ENCODE assay signal across 9 cellular contexts in the genomic region with DNA sequence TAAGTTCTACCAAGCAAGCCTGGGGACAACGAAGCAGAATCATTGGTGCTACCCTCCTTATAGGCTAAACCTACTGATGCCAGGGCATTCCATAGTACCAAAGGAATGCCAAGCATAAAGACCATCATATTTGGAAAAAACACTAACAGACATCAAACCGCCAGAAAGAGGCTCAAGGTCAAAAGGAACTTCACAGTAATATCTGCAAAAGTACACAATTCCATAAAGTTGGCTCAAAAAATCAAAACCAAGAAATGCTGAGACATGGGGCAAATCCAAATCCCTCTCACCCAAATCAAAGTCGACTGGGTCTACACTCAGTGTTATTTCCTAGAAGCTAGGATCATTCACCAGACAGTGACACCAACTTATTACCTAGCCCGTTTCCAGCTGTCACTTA. TPM values are rescaled to one million over a fixed set of nuclear protein-coding genes. Genes with fewer than 3 reads are reported as not detected.
DNase-seq lines count a peak whose midpoint lies in the region; ATAC-seq and TF ChIP-seq lines count a peak whose summit lies in the region.
"Had no signal": no experiment of that assay in that cellular context is flagged by ENCODE, and none has a peak within 500 bp of the region (broad histone marks: within the 10 kb centered on the region; RNA-seq: fewer than 3 reads in every experiment).

No MANE protein-coding gene starts in this region.

- H2AFZ ChIP-seq in DND-41 (ENCODE audit: low read depth, low read length) = no peak overlapping the region

- no peak for TF ChIP-seq CTCF in 22Rv1 (IDR thresholded peaks at IDR 0.05)
- TF ChIP-seq CTCF in DND-41 (IDR thresholded peaks at IDR 0.05; ENCODE audit: borderline replicate concordance, extremely low read depth, low read length, poor library complexity, severe bottlenecking) = no peak
- no peak for TF ChIP-seq CTCF in mesothelial cell of epicardium (IDR thresholded peaks at IDR 0.05; ENCODE audit: unreplicated experiment)

- ATAC-seq in DND-41 (ENCODE audit: insufficient read depth, low read depth) (no peak), GM19328 (IDR thresholded peaks at IDR 0.05; ENCODE audit: unreplicated experiment) (no peak)

- no peak overlapping the region for H3K27ac Mint-ChIP-seq in activated naive CD8-positive, alpha-beta T cell treated with anti-CD3 and anti-CD28 coated beads for 36 hours
- no peak overlapping the region for H3K27ac Mint-ChIP-seq in mesothelial cell of epicardium

- no peak overlapping the region for H3K4me3 ChIP-seq in DND-41 (ENCODE audit: low read depth in 1 of 2, low read length in 2 of 2)

- H3K27ac ChIP-seq in 22Rv1 = 0 out of 2 replicates have a peak overlapping the region, but pooled peaks have one; percentile 4
- no peak overlapping the region for H3K27ac ChIP-seq in DND-41 (ENCODE audit: low read length)
- H3K27ac ChIP-seq: suprapubic skin had no signal

- H3K9me3 ChIP-seq in DND-41 (ENCODE audit: insufficient read depth, low read length, severe bottlenecking) = no peaks in the 10 kb centered on the region
- H3K9me3 ChIP-seq: suprapubic skin had no signal

- H3K4me2 ChIP-seq in DND-41 (ENCODE audit: insufficient read depth, low read length) = peak overlapping the region; percentile 79; the same call in 1 of the 2 replicates

- peaks cover 6% of the 10 kb centered on the region for H3K27me3 Mint-ChIP-seq in activated naive CD8-positive, alpha-beta T cell treated with anti-CD3 and anti-CD28 coated beads for 36 hours
- H3K27me3 Mint-ChIP-seq in mesothelial cell of epicardium (ENCODE audit: low read depth) = no peaks in the 10 kb centered on the region

- H3K4me3 Mint-ChIP-seq in activated naive CD8-positive, alpha-beta T cell treated with anti-CD3 and anti-CD28 coated beads for 36 hours = peak overlapping the region; percentile 32
- H3K4me3 Mint-ChIP-seq in mesothelial cell of epicardium = peak overlapping the region; percentile 16

- no peaks in the 10 kb centered on the region for H3K27me3 ChIP-seq in DND-41 (ENCODE audit: insufficient read depth, low read length, poor library complexity)
- H3K27me3 ChIP-seq: suprapubic skin had no signal

- peaks cover 82% of the 10 kb centered on the region for H3K36me3 ChIP-seq in DND-41 (ENCODE audit: insufficient read depth, low read length)

- 0 out of 2 replicates have a peak overlapping the region, but pooled peaks have one; percentile 15 for H3K9ac ChIP-seq in DND-41 (ENCODE audit: low read depth, low read length)

- DNase-seq in DND-41 (no peak), mesothelial cell of epicardium (ENCODE audit: low spot score in 2 of 2, unreplicated experiment in 2 of 2) (no peak), GM19238 (ENCODE audit: insufficient read length, low spot score) (no peak), glomerular visceral epithelial cell (ENCODE audit: extremely low spot score) (no peak)
- no peak for DNase-seq in activated naive CD8-positive, alpha-beta T cell treated with anti-CD3 and anti-CD28 coated beads for 36 hours
- DNase-seq in stimulated activated naive CD4-positive, alpha-beta T cell (lab: John Stamatoyannopoulos, UW) = no peak

- H3K9me3 Mint-ChIP-seq in activated naive CD8-positive, alpha-beta T cell treated with anti-CD3 and anti-CD28 coated beads for 36 hours = no peaks in the 10 kb centered on the region
- no peaks in the 10 kb centered on the region for H3K9me3 Mint-ChIP-seq in mesothelial cell of epicardium

- H3K4me1 ChIP-seq in DND-41 (ENCODE audit: insufficient read depth, low read length) = peaks cover 32% of the 10 kb centered on the region

- peaks cover 64% of the 10 kb centered on the region for H3K36me3 Mint-ChIP-seq in activated naive CD8-positive, alpha-beta T cell treated with anti-CD3 and anti-CD28 coated beads for 36 hours
- peaks cover 31% of the 10 kb centered on the region for H3K36me3 Mint-ChIP-seq in mesothelial cell of epicardium

- H3K79me2 ChIP-seq in DND-41 (ENCODE audit: insufficient read depth, low read length) = peaks cover 66% of the 10 kb centered on the region

- peaks cover 47% of the 10 kb centered on the region for H3K4me1 Mint-ChIP-seq in activated naive CD8-positive, alpha-beta T cell treated with anti-CD3 and anti-CD28 coated beads for 36 hours
- peaks cover 38% of the 10 kb centered on the region for H3K4me1 Mint-ChIP-seq in mesothelial cell of epicardium

- H4K20me1 ChIP-seq in DND-41 (ENCODE audit: insufficient read depth, low read length) = peaks cover 56% of the 10 kb centered on the region

RNA-seq across cellular contexts. Expression of a gene that starts 3.4 kb away (rescaled TPM):
- total RNA-seq in activated naive CD8-positive, alpha-beta T cell treated with anti-CD3 and anti-CD28 coated beads for 36 hours = 100 to 1,000 TPM; 264 to 289 TPM
- total RNA-seq in mesothelial cell of epicardium = 313 to 318 TPM (median 317 TPM) in 3 replicates

RNA-seq across cellular contexts. Expression of a gene that starts 10.7 kb away (rescaled TPM):
- 100 to 1,000 TPM in 1 of 2 experiments, 10 to 100 TPM in 1; 92.8 to 113 TPM for total RNA-seq in activated naive CD8-positive, alpha-beta T cell treated with anti-CD3 and anti-CD28 coated beads for 36 hours
- 48.8 to 52.2 TPM (median 51.8 TPM) in 3 replicates for total RNA-seq in mesothelial cell of epicardium

RNA-seq across cellular contexts. Expression of a gene that starts 27.4 kb away (rescaled TPM):
- 10 to 100 TPM; 24.3 to 25.4 TPM for total RNA-seq in activated naive CD8-positive, alpha-beta T cell treated with anti-CD3 and anti-CD28 coated beads for 36 hours
- 28.4 to 31.2 TPM (median 28.9 TPM) in 3 replicates for total RNA-seq in mesothelial cell of epicardium

RNA-seq across cellular contexts. Expression of a gene that starts 33.9 kb away (rescaled TPM):
- total RNA-seq in activated naive CD8-positive, alpha-beta T cell treated with anti-CD3 and anti-CD28 coated beads for 36 hours = 100 to 1,000 TPM; 260 to 271 TPM
- total RNA-seq in mesothelial cell of epicardium = 92.2 to 95.3 TPM (median 93.4 TPM) in 3 replicates

RNA-seq across cellular contexts. Expression of a gene that starts 46.6 kb away (rescaled TPM):
- 1 to 10 TPM; 3.8 to 4.1 TPM for total RNA-seq in activated naive CD8-positive, alpha-beta T cell treated with anti-CD3 and anti-CD28 coated beads for 36 hours
- 19.2 to 21.7 TPM (median 21.0 TPM) in 3 replicates for total RNA-seq in mesothelial cell of epicardium
